ENCODE assay signal across 8 cellular contexts in genomic region chr1:10941891-10942541, GRCh38.
DNase-seq lines count a peak whose midpoint lies in the region; ATAC-seq and TF ChIP-seq lines count a peak whose summit lies in the region.

No MANE protein-coding gene starts in this region.

- no peak overlapping the region for H2AFZ ChIP-seq in trophoblast cell (ENCODE audit: insufficient read depth, low read length, poor library complexity)

- no peak for ATAC-seq in HG03095 (IDR thresholded peaks at IDR 0.05; ENCODE audit: unreplicated experiment)

- WGBS in trophoblast cell (ENCODE audit: extremely low coverage, insufficient coverage, insufficient read length): no CpG with 5 or more reads among the region's 21 CpGs

- H2BK120ac ChIP-seq in trophoblast cell (ENCODE audit: insufficient read depth, low read length, poor library complexity): no peak overlapping the region

- H2AK5ac ChIP-seq in trophoblast cell (ENCODE audit: low read length): no peak overlapping the region

- no peak overlapping the region for H3K23ac ChIP-seq in trophoblast cell (ENCODE audit: low read length)

- no peaks in the 10 kb centered on the region for H3K79me1 ChIP-seq in trophoblast cell (ENCODE audit: low read length)

- H3K4ac ChIP-seq in trophoblast cell (ENCODE audit: low read depth, low read length): no peak overlapping the region

- DNase-seq in NCI-H748 (lab: John Stamatoyannopoulos, UW; ENCODE audit: unreplicated experiment) (peak; percentile 37), NCI-H748 treated with DMSO at 0.1 percent for 48 hours (lab: John Stamatoyannopoulos, UW) (no peak), NCI-H226 (peak; percentile 42), activated T-cell treated with anti-CD3 and anti-CD28 coated beads for 48 hours (ENCODE audit: low read depth) (peak; percentile 58), fibroblast of villous mesenchyme (ENCODE audit: low read depth) (peak; percentile 24), trophoblast cell (peak in 1 of 2 donors; percentile 54), RKO (ENCODE audit: low spot score) (no peak)

- H2BK12ac ChIP-seq in trophoblast cell (ENCODE audit: low read length): no peak overlapping the region

- no peaks in the 10 kb centered on the region for H3K4me1 ChIP-seq in trophoblast cell (ENCODE audit: control insufficient read depth in 1 of 2, insufficient read depth in 2 of 2, low read length in 2 of 2)

- H3K14ac ChIP-seq in trophoblast cell (ENCODE audit: low read length): no peak overlapping the region

- no peaks in the 10 kb centered on the region for H3K79me2 ChIP-seq in trophoblast cell (ENCODE audit: control insufficient read depth, insufficient read depth, low read length, poor library complexity)

- no peak overlapping the region for H2BK5ac ChIP-seq in trophoblast cell (ENCODE audit: low read depth, low read length, poor library complexity)

- no peaks in the 10 kb centered on the region for H3K36me3 ChIP-seq in trophoblast cell (ENCODE audit: control insufficient read depth in 1 of 2, insufficient read depth in 2 of 2, low read length in 2 of 2)

- peak overlapping the region; percentile 22 for H3K4me2 ChIP-seq in trophoblast cell (ENCODE audit: low read length)

- H3K4me3 ChIP-seq in fibroblast of villous mesenchyme (ENCODE audit: low read depth, low read length): no peak overlapping the region
- no peak overlapping the region for H3K4me3 ChIP-seq in trophoblast cell (ENCODE audit: low read depth, low read length)

- H3K27ac ChIP-seq in trophoblast cell (ENCODE audit: low read depth, low read length): no peak overlapping the region

- no peak overlapping the region for H4K12ac ChIP-seq in trophoblast cell (ENCODE audit: low read depth, low read length)

- H4K91ac ChIP-seq in trophoblast cell (ENCODE audit: low read depth, low read length): no peak overlapping the region

- TF ChIP-seq CTCF in fibroblast of villous mesenchyme (IDR thresholded peaks at IDR 0.05; ENCODE audit: insufficient read depth, low read depth, low read length): peak; percentile 89

- no peaks in the 10 kb centered on the region for H3K9me3 ChIP-seq in trophoblast cell (ENCODE audit: insufficient read depth, low read depth, low read length)

- no peak overlapping the region for H3K18ac ChIP-seq in trophoblast cell (ENCODE audit: low read length)

- no peaks in the 10 kb centered on the region for H3K27me3 ChIP-seq in trophoblast cell (ENCODE audit: insufficient read depth, low read length)

- H3K9ac ChIP-seq in trophoblast cell (ENCODE audit: low read length): no peak overlapping the region

- no peak overlapping the region for H4K8ac ChIP-seq in trophoblast cell (ENCODE audit: low read depth, low read length)

Comparison
In these comparisons a context has a peak if more than half of its experiments do, and no peak if none do; other contexts are left out.
1. DNase-seq: peak in NCI-H748 (single experiment), NCI-H226 (single experiment), activated T-cell treated with anti-CD3 and anti-CD28 coated beads for 48 hours (single experiment) and fibroblast of villous mesenchyme (single experiment); none in NCI-H748 treated with DMSO at 0.1 percent for 48 hours (single experiment) and RKO (single experiment).